ENCODE assay signal across 31 cellular contexts in genomic region chr10:24579448-24579847, GRCh38.
"Had no signal": no experiment of that assay in that cellular context is flagged by ENCODE, and none has a peak within 500 bp of the region (broad histone marks: within the 10 kb centered on the region; RNA-seq: fewer than 3 reads in every experiment).

No MANE protein-coding gene starts in this region.

- H3K4me2 ChIP-seq: smooth muscle cell had no signal

- H3K9me3 Mint-ChIP-seq: natural killer cell; nephron; neural crest cell; stimulated activated naive CD8-positive, alpha-beta T cell treated with anti-CD3 and anti-CD28 coated beads, Interleukin-15, amount 100 ng/mL, for 72 hours; type B pancreatic cell had no signal

- H3K27ac ChIP-seq: ovary, parathyroid adenoma, psoas muscle, skin epidermis, spleen, suprapubic skin, testis, tibial artery, transverse colon, upper lobe of right lung, uterus had no signal

- H3K36me3 ChIP-seq: ovary, transverse colon, uterus had no signal

- H3K27me3 ChIP-seq: ovary, spleen, suprapubic skin, testis, tibial artery, transverse colon, upper lobe of right lung, uterus had no signal

- H3K27ac Mint-ChIP-seq: naive thymus-derived CD4-positive, alpha-beta T cell; natural killer cell; progenitor cell of endocrine pancreas; stimulated activated memory B cell treated with anti-CD40 and anti-IgM and Interleukin-4, amounts not matched to agents 10 μg/mL and 1 μg/mL and 100 μg/mL, for 72 hours; stimulated activated naive CD8-positive, alpha-beta T cell treated with anti-CD3 and anti-CD28 coated beads, Interleukin-15, amount 100 ng/mL, for 72 hours; type B pancreatic cell had no signal

- H3K36me3 Mint-ChIP-seq: natural killer cell had no signal

- H2AFZ ChIP-seq: parathyroid adenoma had no signal

- H3K4me3 ChIP-seq: ovary, psoas muscle, skin epidermis, smooth muscle cell, spleen, suprapubic skin, testis, tibial artery, transverse colon, upper lobe of right lung, uterus had no signal

- H3K9me3 ChIP-seq: ovary, psoas muscle, spleen, suprapubic skin, testis, tibial artery, transverse colon, upper lobe of right lung, uterus had no signal

- DNase-seq: naive thymus-derived CD4-positive, alpha-beta T cell; natural killer cell; occipital lobe; ovary; posterior cingulate gyrus; psoas muscle; right cardiac atrium; spleen; stimulated activated CD4-positive, alpha-beta T cell treated with anti-CD3 and anti-CD28 coated beads, Interleukin-12 subunit alpha, Interleukin-12 subunit beta, amount 100 ng/mL, for 4 hours; stimulated activated CD4-positive, alpha-beta T cell treated with anti-CD3 and anti-CD28 coated beads, Interleukin-1b, Interleukin-23, amount 100 ng/mL, for 48 hours; stimulated activated CD4-positive, alpha-beta T cell treated with anti-CD3 and anti-CD28 coated beads, Interleukin-4, amount 100 ng/mL, for 1 hour; stimulated activated CD4-positive, alpha-beta T cell treated with anti-CD3 and anti-CD28 coated beads, Interleukin-4, amount 100 ng/mL, for 4 hours; stimulated activated CD8-positive, alpha-beta memory T cell treated with anti-CD3 and anti-CD28 coated beads, Interleukin-4, amount 100 ng/mL, for 48 hours; stimulated activated naive CD4-positive, alpha-beta T cell; stimulated activated naive CD8-positive, alpha-beta T cell treated with anti-CD3 and anti-CD28 coated beads, Interleukin-15, amount 100 ng/mL, for 72 hours; stimulated activated naive CD8-positive, alpha-beta T cell treated with anti-CD3 and anti-CD28 coated beads, Interleukin-15, Interleukin-2, amounts not matched to agents 100 U/mL and 50 U/mL, for 24 hours; testis; tibial artery; transverse colon; upper lobe of right lung; uterus had no signal

- ATAC-seq: naive thymus-derived CD4-positive, alpha-beta T cell; natural killer cell; psoas muscle; right cardiac atrium; sciatic nerve; stimulated activated memory B cell treated with anti-CD40 and anti-IgM and Interleukin-4, amounts not matched to agents 10 μg/mL and 1 μg/mL and 100 μg/mL, for 72 hours; stimulated activated naive CD8-positive, alpha-beta T cell treated with anti-CD3 and anti-CD28 coated beads, Interleukin-15, amount 100 ng/mL, for 72 hours; stimulated activated naive CD8-positive, alpha-beta T cell treated with anti-CD3 and anti-CD28 coated beads, Interleukin-15, Interleukin-2, amounts not matched to agents 100 U/mL and 50 U/mL, for 24 hours; upper lobe of right lung had no signal

- H3K4me1 ChIP-seq: parathyroid adenoma, psoas muscle, spleen, suprapubic skin, testis, tibial artery, transverse colon, upper lobe of right lung, uterus had no signal

- H3K79me2 ChIP-seq: parathyroid adenoma had no signal

- H3K9ac ChIP-seq: parathyroid adenoma had no signal
